16 cellular contexts compared by ENCODE assay signal in genomic region chr10:89201345-89202032, GRCh38. TPM values are rescaled to one million over a fixed set of nuclear protein-coding genes. Genes with fewer than 3 reads are reported as not detected.
A peak's percentile ranks its signal among the peaks of the same experiment; 100 is the strongest.
DNase-seq lines count a peak whose midpoint lies in the region; ATAC-seq, FAIRE-seq and TF ChIP-seq lines count a peak whose summit lies in the region.
"Had no signal": no experiment of that assay in that cellular context is flagged by ENCODE, and none has a peak within 500 bp of the region (broad histone marks: within the 10 kb centered on the region; RNA-seq: fewer than 3 reads in every experiment).

No MANE protein-coding gene starts in this region.

- POLR2A ChIA-PET in H1 (lab: Charles Lee; ENCODE audit: partially characterized antibody): no interaction called here

- no peak overlapping the region for H2BK15ac ChIP-seq in H1 (ENCODE audit: low read length)

- no peak overlapping the region for H4K5ac ChIP-seq in H1 (ENCODE audit: insufficient read length, low read depth, low read length)

- H3K14ac ChIP-seq in H1 (ENCODE audit: insufficient read length): no peak overlapping the region

- no peak overlapping the region for H2BK12ac ChIP-seq in H1 (ENCODE audit: low read depth, low read length)

- H3K27ac ChIP-seq in GM23338 (ENCODE audit: low read depth): no peak overlapping the region
- H3K27ac ChIP-seq in H1 (ENCODE audit: low read depth, low read length): no peak overlapping the region
- H3K27ac ChIP-seq in testis: no peak overlapping the region
- H3K27ac ChIP-seq in vagina: no peak overlapping the region
- H3K27ac ChIP-seq: BLaER1, PC-9 had no signal

- no peak overlapping the region for H2BK5ac ChIP-seq in H1 (ENCODE audit: low read depth, low read length)

- TF ChIP-seq POLR2A in H1 (IDR thresholded peaks at IDR 0.05; ENCODE audit: control extremely low read depth in 1 of 2, low read depth in 2 of 2, low read length in 2 of 2): no peak
- TF ChIP-seq POLR2A in testis (IDR thresholded peaks at IDR 0.05): no peak
- TF ChIP-seq POLR2A in vagina (IDR thresholded peaks at IDR 0.05): no peak

- H3K4me2 ChIP-seq in GM23338 (no peak overlapping the region), H1 (ENCODE audit: insufficient read depth in 1 of 2, low read depth in 2 of 2, low read length in 2 of 2) (no peak overlapping the region)
- H3K4me2 ChIP-seq: BLaER1, PC-9 had no signal

- no peaks in the 10 kb centered on the region for H3K79me1 ChIP-seq in H1 (ENCODE audit: low read depth, low read length)

- H2BK20ac ChIP-seq in H1 (ENCODE audit: low read length): no peak overlapping the region

- H3K23me2 ChIP-seq in H1 (ENCODE audit: low read depth, low read length): peaks cover 2% of the 10 kb centered on the region

- H3K56ac ChIP-seq in H1 (replicated peaks; ENCODE audit: insufficient read length, low read depth, low read length): no peak overlapping the region

- no peak for DNase-seq in GM23338 (ENCODE audit: low spot score)
- no peak for DNase-seq in H1 (ENCODE audit: low read depth in 1 of 2, low spot score in 2 of 2)
- DNase-seq in fibroblast of mammary gland (ENCODE audit: low read depth): peak; percentile 14
- DNase-seq in testis: peak; percentile 16
- DNase-seq in NCI-H2196 treated with DMSO at 0.1 percent for 48 hours (lab: John Stamatoyannopoulos, UW; ENCODE audit: unreplicated experiment): no peak
- no peak for DNase-seq in stimulated activated CD4-positive, alpha-beta T cell treated with anti-CD3 and anti-CD28 coated beads, Interleukin-12 subunit alpha, Interleukin-12 subunit beta, amount 100 ng/mL, for 4 hours
- no peak for DNase-seq in vagina (ENCODE audit: extremely low spot score in 2 of 2)
- DNase-seq: Kasumi-1, NCI-H187 treated with DMSO at 0.1 percent for 48 hours, NCI-H446 treated with DMSO at 0.1 percent for 48 hours, NCI-H748 treated with DMSO at 0.1 percent for 48 hours, PC-9 had no signal

- H2BK120ac ChIP-seq in H1 (replicated peaks; ENCODE audit: low read depth, low read length): no peak overlapping the region

- H2AK5ac ChIP-seq in H1 (ENCODE audit: low read depth, low read length): no peak overlapping the region

- intact Hi-C loops in testis (cut with DNase I; ENCODE audit: low total_unique reads): no loop called here
- intact Hi-C loops in vagina (cut with DNase I): no loop called here

- H3K9me2 ChIP-seq in GM23338 (ENCODE audit: insufficient read depth): peaks cover 8% of the 10 kb centered on the region

- H3K9me3 Mint-ChIP-seq in GM23338: no peaks in the 10 kb centered on the region

- no peak overlapping the region for H3K4me3 Mint-ChIP-seq in GM23338

- no peaks in the 10 kb centered on the region for H3K36me3 Mint-ChIP-seq in GM23338 (ENCODE audit: low read depth)

- H3K36me3 ChIP-seq in GM23338 (ENCODE audit: insufficient read depth) (no peaks in the 10 kb centered on the region), H1 (ENCODE audit: control insufficient read depth in 2 of 4, insufficient read depth in 4 of 4, low read length in 3 of 4) (no peaks in the 10 kb centered on the region), testis (ENCODE audit: low read depth, missing control alignments) (no peaks in the 10 kb centered on the region), vagina (no peaks in the 10 kb centered on the region)
- H3K36me3 ChIP-seq: BLaER1 had no signal

- H4K20me1 ChIP-seq in GM23338 (replicated peaks; ENCODE audit: insufficient read depth) (no peaks in the 10 kb centered on the region), H1 (replicated peaks in 1 of 2; ENCODE audit: control insufficient read depth in 1 of 2, insufficient read depth in 2 of 2, low read length in 2 of 2) (no peaks in the 10 kb centered on the region)

- peaks cover 27% of the 10 kb centered on the region for H3K27me3 ChIP-seq in GM23338 (ENCODE audit: insufficient read depth)
- peaks cover 2 to 16% (median 10%) of the 10 kb centered on the region in 4 experiments for H3K27me3 ChIP-seq in H1 (replicated peaks in 1 of 4; ENCODE audit: control insufficient read depth in 3 of 4, extremely low read depth in 1 of 4, insufficient read depth in 3 of 4, low read length in 3 of 4)
- no peaks in the 10 kb centered on the region for H3K27me3 ChIP-seq in testis
- H3K27me3 ChIP-seq in vagina: no peaks in the 10 kb centered on the region

- H3K9me3 ChIP-seq in H1 (ENCODE audit: insufficient read depth in 2 of 2, low read depth in 1 of 2, low read length in 1 of 2) (no peaks in the 10 kb centered on the region), testis (no peaks in the 10 kb centered on the region), vagina (no peaks in the 10 kb centered on the region)
- H3K9me3 ChIP-seq: BLaER1 had no signal

- H3K9ac ChIP-seq in H1 (replicated peaks in 1 of 4; ENCODE audit: extremely low read depth in 1 of 4, low read depth in 3 of 4, low read length in 3 of 4): no peak overlapping the region
- H3K9ac ChIP-seq: BLaER1 had no signal

- H3K27me3 Mint-ChIP-seq in GM23338 (ENCODE audit: insufficient read depth, low read depth, poor library complexity): peaks cover 12% of the 10 kb centered on the region

- peaks cover 11% of the 10 kb centered on the region for H3K4me1 Mint-ChIP-seq in GM23338

- CTCF ChIA-PET in H1 (lab: Charles Lee; ENCODE audit: partially characterized antibody): interaction anchor here (0.9 to 2.5 kb wide), 6 partner anchors 13 to 366 kb away, joined by 3 to 8 read pairs (median 4); no protein-coding TSS in a partner anchor

- no peak for TF ChIP-seq RAD21 in H1 (IDR thresholded peaks at IDR 0.05 in 1 of 2, conservative IDR thresholded peaks at IDR 0.05 in 1 of 2; ENCODE audit: low read depth in 2 of 2, low read length in 2 of 2)

- H3F3A ChIP-seq in GM23338 (replicated peaks; ENCODE audit: low read depth): no peaks in the 10 kb centered on the region

- H2AFZ ChIP-seq in GM23338: no peak overlapping the region; the same call in 1 of the 2 replicates
- H2AFZ ChIP-seq in H1 (ENCODE audit: low read length): no peak overlapping the region; the same call in 1 of the 2 replicates
- H2AFZ ChIP-seq: PC-9 had no signal

- H3K4me1 ChIP-seq in GM23338 (ENCODE audit: insufficient read depth): peaks cover 19% of the 10 kb centered on the region
- peaks cover 0 to 3% (median 3%) of the 10 kb centered on the region in 4 experiments; a peak in 6 of 7 replicates for H3K4me1 ChIP-seq in H1 (replicated peaks in 1 of 4; ENCODE audit: control insufficient read depth in 3 of 4, insufficient read depth in 4 of 4, low read length in 3 of 4)
- H3K4me1 ChIP-seq in testis: peaks cover under 1% of the 10 kb centered on the region
- H3K4me1 ChIP-seq in vagina: peaks cover 5% of the 10 kb centered on the region

- TF ChIP-seq CTCF in GM23338 (conservative IDR thresholded peaks at IDR 0.05; ENCODE audit: low read depth in 2 of 2): no peak
- TF ChIP-seq CTCF in H1 (IDR thresholded peaks at IDR 0.05; ENCODE audit: control extremely low read depth in 1 of 3, insufficient read depth in 1 of 3, low read depth in 1 of 3, low read length in 3 of 3): no peak
- no peak for TF ChIP-seq CTCF in fibroblast of mammary gland (conservative IDR thresholded peaks at IDR 0.05; ENCODE audit: control insufficient read depth, insufficient read depth, low read depth, low read length)
- no peak for TF ChIP-seq CTCF in testis (IDR thresholded peaks at IDR 0.05)
- no peak for TF ChIP-seq CTCF in vagina (IDR thresholded peaks at IDR 0.05)

- TF ChIP-seq EP300 in H1 (IDR thresholded peaks at IDR 0.05; ENCODE audit: borderline replicate concordance in 1 of 2, low read depth in 2 of 2, low read length in 2 of 2): no peak

- no peak overlapping the region for H3K18ac ChIP-seq in H1 (ENCODE audit: extremely low read depth, low read length)

- peak overlapping the region; percentile 65; the same call in 1 of the 2 replicates for H3K27ac Mint-ChIP-seq in GM23338

- H3K4me3 ChIP-seq in GM23338 (no peak overlapping the region), H1 (ENCODE audit: extremely low read depth in 1 of 4, insufficient read depth in 2 of 4, low read depth in 3 of 4, low read length in 4 of 4) (no peak overlapping the region), fibroblast of mammary gland (ENCODE audit: control insufficient read depth, low read depth, low read length) (no peak overlapping the region), testis (no peak overlapping the region), vagina (no peak overlapping the region)
- H3K4me3 ChIP-seq: BLaER1, PC-9 had no signal

- H3K23ac ChIP-seq in H1 (ENCODE audit: insufficient read length): no peak overlapping the region

- WGBS in H1 (ENCODE audit: extremely low coverage in 1 of 2, insufficient coverage in 1 of 2, insufficient read length in 1 of 2, insufficient replicate concordance in 2 of 2, low coverage in 1 of 2, low lambda C conversion rate in 2 of 2, missing lambda C conversion rate in 1 of 2), 2 experiments: 90% methylated on average over 7 of the region's 7 CpGs; no CpG with 5 or more reads in 1 of the 2 experiments
- WGBS in testis, 2 donors: 58 to 64% methylated on average over 7 of the region's 7 CpGs

- no peak overlapping the region for H3K4ac ChIP-seq in H1 (replicated peaks; ENCODE audit: insufficient read length, low read depth, low read length)

- no peak overlapping the region for H4K8ac ChIP-seq in H1 (ENCODE audit: extremely low read depth, insufficient read depth, low read length)

- no peak for ATAC-seq in GM23338

- H3K79me2 ChIP-seq in GM23338 (replicated peaks; ENCODE audit: insufficient read depth) (no peaks in the 10 kb centered on the region), H1 (ENCODE audit: control insufficient read depth in 1 of 2, insufficient read depth in 2 of 2, low read length in 2 of 2) (no peaks in the 10 kb centered on the region)

- no peak overlapping the region for H4K91ac ChIP-seq in H1 (replicated peaks; ENCODE audit: insufficient read length, low read length)

- FAIRE-seq in H1 (lab: Jason Lieb, UNC): no peak
- FAIRE-seq: GM12891 had no signal

RNA-seq across cellular contexts. Expression of gene CH25H, which starts 5.6 kb away (rescaled TPM):
- 0.47 and 1.3 TPM in 2 replicates for total RNA-seq in GM23338 (2014; rRNA removed; shearing (Covaris generic))
- polyA plus RNA-seq in GM23338 (2016; fragmentation: Nextera tagmentation; extraction: Ambion mirVana) (1.7 and 1.8 TPM in 2 replicates), H1 (2011; rRNA removed) (1.3 and 1.6 TPM in 2 replicates), testis (ENCODE audit: insufficient read depth, low read depth, low replicate concordance) (0.25 TPM)
- 0.56 TPM in 1 of 2 replicates, not detected in the other for total RNA-seq in H1 (2021; fragmentation: NEBNext Ultra II Directional; extraction: Animal tissue kit (Norgen Biotek cat#: 25700))
- 0.65 TPM for polyA plus RNA-seq in H1 (2011; cell fraction: cytosol; rRNA removed)
- polyA plus RNA-seq in H1 (2011; cell fraction: nucleus; rRNA removed): 1.5 TPM
- 0.53 to 0.88 TPM (median 0.58 TPM) in 4 replicates for polyA plus RNA-seq in H1 (2012, experiment 1 of 2)
- 0.79 TPM for polyA plus RNA-seq in H1 (2012, experiment 2 of 2)
- 0.67 TPM for polyA plus RNA-seq in H1 (2013, experiment 1 of 2)
- polyA plus RNA-seq in H1 (2013, experiment 2 of 2): 0.85 TPM
- 0.88 and 1.4 TPM in 2 replicates for polyA minus RNA-seq in H1 (2011; rRNA and poly(A)+ RNA removed)
- 1.1 TPM for polyA minus RNA-seq in H1 (2011; cell fraction: cytosol; rRNA and poly(A)+ RNA removed)
- polyA minus RNA-seq in H1 (2011; cell fraction: nucleus; rRNA and poly(A)+ RNA removed): 1.6 TPM
- total RNA-seq in testis (under 1 TPM in 1 of 2 donors, not detected in 1; 0.25 TPM), vagina (0.74 TPM)
- total RNA-seq: G401, PC-9, SK-MEL-5 had no signal

RNA-seq across cellular contexts. Expression of gene LIPA, which starts 50.1 kb away (rescaled TPM):
- 71.4 and 86.3 TPM in 2 replicates for total RNA-seq in GM23338 (2014; rRNA removed; shearing (Covaris generic))
- polyA plus RNA-seq in GM23338 (2016; fragmentation: Nextera tagmentation; extraction: Ambion mirVana): 36.5 and 37.8 TPM in 2 replicates
- 32.4 and 35.6 TPM in 2 replicates for total RNA-seq in H1 (2021; fragmentation: NEBNext Ultra II Directional; extraction: Animal tissue kit (Norgen Biotek cat#: 25700))
- 10.6 and 18.1 TPM in 2 replicates for polyA plus RNA-seq in H1 (2011; rRNA removed)
- 14.2 TPM for polyA plus RNA-seq in H1 (2011; cell fraction: cytosol; rRNA removed)
- polyA plus RNA-seq in H1 (2011; cell fraction: nucleus; rRNA removed): 12.3 TPM
- 21.8 to 34.8 TPM (median 23.1 TPM) in 4 replicates for polyA plus RNA-seq in H1 (2012, experiment 1 of 2)
- polyA plus RNA-seq in H1 (2012, experiment 2 of 2): 11.1 TPM
- 109 TPM for polyA plus RNA-seq in H1 (2013, experiment 1 of 2)
- 115 TPM for polyA plus RNA-seq in H1 (2013, experiment 2 of 2)
- polyA minus RNA-seq in H1 (2011; rRNA and poly(A)+ RNA removed): 22.2 and 51.0 TPM in 2 replicates
- 14.0 TPM for polyA minus RNA-seq in H1 (2011; cell fraction: cytosol; rRNA and poly(A)+ RNA removed)
- polyA minus RNA-seq in H1 (2011; cell fraction: nucleus; rRNA and poly(A)+ RNA removed): 12.8 TPM
- 10 to 100 TPM; 13.3 to 13.9 TPM for total RNA-seq in testis
- 32.3 TPM for polyA plus RNA-seq in testis (ENCODE audit: insufficient read depth, low read depth, low replicate concordance)
- 27.7 TPM for total RNA-seq in vagina

Comparison
In these comparisons a context has a peak if more than half of its experiments do, and no peak if none do; other contexts are left out.
1. DNase-seq: peak in fibroblast of mammary gland (single experiment) and testis (single experiment); none in GM23338 (single experiment), H1 (0 of 2), NCI-H2196 treated with DMSO at 0.1 percent for 48 hours (single experiment), stimulated activated CD4-positive, alpha-beta T cell treated with anti-CD3 and anti-CD28 coated beads, Interleukin-12 subunit alpha, Interleukin-12 subunit beta, amount 100 ng/mL, for 4 hours (single experiment) and vagina (0 of 2).